21 cellular contexts compared by ENCODE assay signal in genomic region chr14:56585461-56586084, GRCh38. TPM values are rescaled to one million over a fixed set of nuclear protein-coding genes. Genes with fewer than 3 reads are reported as not detected.
DNase-seq lines count a peak whose midpoint lies in the region; FAIRE-seq and TF ChIP-seq lines count a peak whose summit lies in the region.
"Had no signal": no experiment of that assay in that cellular context is flagged by ENCODE, and none has a peak within 500 bp of the region (broad histone marks: within the 10 kb centered on the region; RNA-seq: fewer than 3 reads in every experiment).

No MANE protein-coding gene starts in this region.

- FAIRE-seq in GM19239 (lab: Jason Lieb, UNC) (no peak), frontal cortex (lab: Jason Lieb, UNC) (no peak)

- in situ Hi-C loops in brain microvascular endothelial cell (cut with HindIII; ENCODE audit: low pct_ligation_motif_present, low sequenced_read_pairs): no loop called here

- H3K36me3 ChIP-seq in brain microvascular endothelial cell (replicated peaks): peaks cover 5% of the 10 kb centered on the region

- H3K27me3 ChIP-seq in brain microvascular endothelial cell (replicated peaks): no peaks in the 10 kb centered on the region
- H3K27me3 ChIP-seq: body of pancreas, right lobe of liver, thyroid gland had no signal

- POLR2A ChIA-PET in HEK293T (lab: Yijun Ruan, JAX): no interaction called here

- H3K27ac ChIP-seq in brain microvascular endothelial cell: no peak overlapping the region
- H3K27ac ChIP-seq: body of pancreas, right lobe of liver, thyroid gland had no signal

- peak; percentile 34 for TF ChIP-seq CTCF in brain microvascular endothelial cell (IDR thresholded peaks at IDR 0.05; ENCODE audit: low read depth, low read length, missing control alignments)

- no peak overlapping the region for H3K4me3 ChIP-seq in brain microvascular endothelial cell (ENCODE audit: low read depth, low read length)
- H3K4me3 ChIP-seq: body of pancreas, right lobe of liver, thyroid gland had no signal

- CTCF ChIA-PET in HEK293T (lab: Yijun Ruan, JAX): no interaction called here

- peak; percentile 47 for DNase-seq in COLO668 (lab: John Stamatoyannopoulos, UW; ENCODE audit: unreplicated experiment)
- peak; percentile 12 for DNase-seq in HEK293T (ENCODE audit: extremely low spot score)
- peak; percentile 66 for DNase-seq in NCI-H748 (lab: John Stamatoyannopoulos, UW; ENCODE audit: unreplicated experiment)
- DNase-seq in brain microvascular endothelial cell: no peak
- DNase-seq in GM19239 (ENCODE audit: insufficient read length, low spot score): no peak
- no peak for DNase-seq in T-helper 9 cell
- no peak for DNase-seq in mesenteric fat pad (ENCODE audit: low spot score)
- DNase-seq in frontal cortex (ENCODE audit: low spot score in 2 of 2): no peak
- DNase-seq: activated CD4-positive, alpha-beta T cell treated with anti-CD3 and anti-CD28 coated beads, Interleukin-2, amount 50 U/mL, for 48 hours; activated naive CD4-positive, alpha-beta T cell treated with anti-CD3 and anti-CD28 coated beads, Interleukin-2, amount 10 ng/mL, durations not matched to agents 7 days and 5 days; activated T-cell treated with anti-CD3 and anti-CD28 coated beads, Interleukin-2, amount 50 U/mL, for 1 hour; body of pancreas; cortex of kidney; foreskin melanocyte; KBM-7; kidney glomerular epithelial cell; NCI-H446 treated with DMSO at 0.1 percent for 48 hours; OCI-M1; right lobe of liver; T-helper 17 cell; thyroid gland had no signal

TF ChIP-seq in HEK293T, 16 proteins besides CTCF, POLR2A, EP300 and RAD21:
- TF ChIP-seq PKNOX1 (IDR thresholded peaks at IDR 0.05) (peak; percentile 74), NFRKB (IDR thresholded peaks at IDR 0.05) (no peak)
TF ChIP-seq in HEK293T: peak in this region for 1.

RNA-seq across cellular contexts. Expression of gene TMEM260, which starts 6.0 kb away (rescaled TPM):
- total RNA-seq in mesenteric fat pad (11.9 TPM), frontal cortex (17.9 TPM)

Comparison
In these comparisons a context has a peak if more than half of its experiments do, and no peak if none do; other contexts are left out.
1. DNase-seq: peak in COLO668 (single experiment), HEK293T (single experiment) and NCI-H748 (single experiment); none in brain microvascular endothelial cell (single experiment), GM19239 (single experiment), T-helper 9 cell (single experiment), mesenteric fat pad (single experiment) and frontal cortex (0 of 2).